Comparison of ENCODE assay signal across 13 cellular contexts in genomic region chr14:81122326-81122725, GRCh38.
DNase-seq lines count a peak whose midpoint lies in the region; ATAC-seq and TF ChIP-seq lines count a peak whose summit lies in the region.
"Had no signal": no experiment of that assay in that cellular context is flagged by ENCODE, and none has a peak within 500 bp of the region (broad histone marks: within the 10 kb centered on the region; RNA-seq: fewer than 3 reads in every experiment).

No MANE protein-coding gene starts in this region.

- peak; percentile 46 for ATAC-seq in activated naive CD8-positive, alpha-beta T cell treated with anti-CD3 and anti-CD28 coated beads, Interleukin-2, amount 50 U/mL, for 24 hours
- peak; percentile 98 for ATAC-seq in HG02571 (IDR thresholded peaks at IDR 0.05; ENCODE audit: unreplicated experiment)
- peak; percentile 100 for ATAC-seq in HG03432 (IDR thresholded peaks at IDR 0.05; ENCODE audit: unreplicated experiment)

- H3K27ac ChIP-seq in brain microvascular endothelial cell, result no peak overlapping the region
- H3K27ac ChIP-seq: coronary artery had no signal

- no peak for TF ChIP-seq CTCF in brain microvascular endothelial cell (IDR thresholded peaks at IDR 0.05; ENCODE audit: low read depth, low read length, missing control alignments)

- H3K36me3 Mint-ChIP-seq in activated naive CD8-positive, alpha-beta T cell treated with anti-CD3 and anti-CD28 coated beads, Interleukin-2, amount 50 U/mL, for 24 hours (ENCODE audit: low read depth), result no peaks in the 10 kb centered on the region
- H3K36me3 Mint-ChIP-seq in activated naive CD8-positive, alpha-beta T cell treated with anti-CD3 and anti-CD28 coated beads for 36 hours, result peaks cover 2% of the 10 kb centered on the region

- DNase-seq in activated naive CD8-positive, alpha-beta T cell treated with anti-CD3 and anti-CD28 coated beads, Interleukin-2, amount 50 U/mL, for 24 hours, result no peak
- DNase-seq in activated naive CD8-positive, alpha-beta T cell treated with anti-CD3 and anti-CD28 coated beads for 36 hours, result no peak
- no peak for DNase-seq in NCI-H524 (lab: John Stamatoyannopoulos, UW)
- DNase-seq in brain microvascular endothelial cell, result no peak
- no peak for DNase-seq in NCI-H748 (lab: John Stamatoyannopoulos, UW; ENCODE audit: unreplicated experiment)
- no peak for DNase-seq in medulla oblongata (ENCODE audit: extremely low spot score)
- DNase-seq: activated effector memory CD4-positive, alpha-beta T cell treated with anti-CD3 and anti-CD28 coated beads, Interleukin-2, amount 50 U/mL, for 16 hours; glutamatergic neuron; NCI-H2227 treated with DMSO at 0.1 percent for 48 hours; small intestine had no signal

- no peaks in the 10 kb centered on the region for H3K36me3 ChIP-seq in brain microvascular endothelial cell (replicated peaks)

- H3K27ac Mint-ChIP-seq in activated naive CD8-positive, alpha-beta T cell treated with anti-CD3 and anti-CD28 coated beads, Interleukin-2, amount 50 U/mL, for 24 hours, result no peak overlapping the region
- no peak overlapping the region for H3K27ac Mint-ChIP-seq in activated naive CD8-positive, alpha-beta T cell treated with anti-CD3 and anti-CD28 coated beads for 36 hours

- no peaks in the 10 kb centered on the region for H3K27me3 Mint-ChIP-seq in activated naive CD8-positive, alpha-beta T cell treated with anti-CD3 and anti-CD28 coated beads, Interleukin-2, amount 50 U/mL, for 24 hours
- H3K27me3 Mint-ChIP-seq in activated naive CD8-positive, alpha-beta T cell treated with anti-CD3 and anti-CD28 coated beads for 36 hours, result no peaks in the 10 kb centered on the region

- H3K4me1 Mint-ChIP-seq in activated naive CD8-positive, alpha-beta T cell treated with anti-CD3 and anti-CD28 coated beads, Interleukin-2, amount 50 U/mL, for 24 hours, result peaks cover 6% of the 10 kb centered on the region
- peaks cover 3% of the 10 kb centered on the region for H3K4me1 Mint-ChIP-seq in activated naive CD8-positive, alpha-beta T cell treated with anti-CD3 and anti-CD28 coated beads for 36 hours

- no peaks in the 10 kb centered on the region for H3K9me3 Mint-ChIP-seq in activated naive CD8-positive, alpha-beta T cell treated with anti-CD3 and anti-CD28 coated beads, Interleukin-2, amount 50 U/mL, for 24 hours
- H3K9me3 Mint-ChIP-seq in activated naive CD8-positive, alpha-beta T cell treated with anti-CD3 and anti-CD28 coated beads for 36 hours, result no peaks in the 10 kb centered on the region

- in situ Hi-C loops in brain microvascular endothelial cell (cut with HindIII; ENCODE audit: low pct_ligation_motif_present, low sequenced_read_pairs), result no loop called here

- no peak overlapping the region for H3K4me3 ChIP-seq in brain microvascular endothelial cell (ENCODE audit: low read depth, low read length)
- H3K4me3 ChIP-seq: coronary artery had no signal

- no peaks in the 10 kb centered on the region for H3K27me3 ChIP-seq in brain microvascular endothelial cell (replicated peaks)

- no peak overlapping the region for H3K4me3 Mint-ChIP-seq in activated naive CD8-positive, alpha-beta T cell treated with anti-CD3 and anti-CD28 coated beads, Interleukin-2, amount 50 U/mL, for 24 hours
- H3K4me3 Mint-ChIP-seq in activated naive CD8-positive, alpha-beta T cell treated with anti-CD3 and anti-CD28 coated beads for 36 hours, result no peak overlapping the region

Comparison
In these comparisons a context has a peak if more than half of its experiments do, and no peak if none do; other contexts are left out.
1. ATAC-seq: peak in every context shown above with its lines; median percentile 100 in HG03432; 98 in HG02571; 46 in activated naive CD8-positive, alpha-beta T cell treated with anti-CD3 and anti-CD28 coated beads, Interleukin-2, amount 50 U/mL, for 24 hours.